In the genomic region with DNA sequence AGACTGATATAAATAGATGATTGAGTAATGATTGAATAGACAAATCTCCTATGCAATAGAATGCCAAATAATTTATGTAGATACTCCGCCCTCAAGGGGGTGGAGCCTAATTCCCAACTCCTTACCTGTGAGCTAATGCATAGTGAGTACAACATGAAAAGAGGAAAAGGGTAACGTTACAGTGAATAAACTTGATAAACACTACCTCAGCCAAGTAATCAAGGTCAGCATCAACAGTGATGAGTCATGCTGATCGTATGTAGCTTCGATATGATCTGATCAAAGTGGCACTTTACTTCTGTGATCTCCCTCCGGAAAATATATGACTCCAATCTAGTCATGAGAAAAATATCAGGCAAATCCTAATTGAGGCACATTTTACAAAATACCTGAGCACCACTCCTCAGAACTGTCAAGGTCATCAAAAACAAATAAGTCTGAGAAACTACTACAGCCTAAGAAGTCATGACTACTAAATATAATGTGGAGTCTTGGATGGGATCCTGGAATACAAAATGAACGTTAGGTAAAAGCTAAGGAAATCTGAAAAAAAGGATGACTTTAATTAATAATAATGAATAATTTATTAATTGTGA, we compare ENCODE assay signal across 26 cellular contexts.
DNase-seq lines count a peak whose midpoint lies in the region; ATAC-seq, FAIRE-seq and TF ChIP-seq lines count a peak whose summit lies in the region.
"Had no signal": no experiment of that assay in that cellular context is flagged by ENCODE, and none has a peak within 500 bp of the region (broad histone marks: within the 10 kb centered on the region; RNA-seq: fewer than 3 reads in every experiment).

No MANE protein-coding gene starts in this region.

- H3K9me3 Mint-ChIP-seq in activated T-helper 1 cell treated with anti-CD3 and anti-CD28 coated beads, Interleukin-12 subunit alpha, Interleukin-12 subunit beta, Interleukin-2, Interleukin-4 antibody, amounts not matched to agents 30 ng/mL and 10 ng/mL and 1 ng/mL, durations not matched to agents 14 hours and 24 hours and 36 hours = no peaks in the 10 kb centered on the region
- H3K9me3 Mint-ChIP-seq: endodermal cell; natural killer cell treated with Interleukin-12 subunit alpha and Interleukin-12 subunit beta and Interleukin-15 and Interleukin-18, amount 100 ng/mL, for 72 hours had no signal

- FAIRE-seq in urothelium cell line (lab: Jason Lieb, UNC) = peak; percentile 91
- FAIRE-seq: colon had no signal

- POLR2A ChIA-PET in RWPE1 (lab: Yijun Ruan, JAX; ENCODE audit: low non-redundant PET) = no interaction called here

- H3K4me1 Mint-ChIP-seq in activated T-helper 1 cell treated with anti-CD3 and anti-CD28 coated beads, Interleukin-12 subunit alpha, Interleukin-12 subunit beta, Interleukin-2, Interleukin-4 antibody, amounts not matched to agents 30 ng/mL and 10 ng/mL and 1 ng/mL, durations not matched to agents 14 hours and 24 hours and 36 hours (ENCODE audit: low read depth) = peaks cover 18% of the 10 kb centered on the region
- H3K4me1 Mint-ChIP-seq: activated naive CD8-positive, alpha-beta T cell treated with anti-CD3 and anti-CD28 coated beads, Interleukin-2, amount 10 ng/mL, durations not matched to agents 7 days and 5 days had no signal

- ATAC-seq in HG02852 (IDR thresholded peaks at IDR 0.05; ENCODE audit: unreplicated experiment) = no peak
- ATAC-seq: left cardiac atrium; natural killer cell treated with Interleukin-12 subunit alpha and Interleukin-12 subunit beta and Interleukin-15 and Interleukin-18, amount 100 ng/mL, for 72 hours; right cardiac atrium had no signal

- H3K36me3 Mint-ChIP-seq in activated T-helper 1 cell treated with anti-CD3 and anti-CD28 coated beads, Interleukin-12 subunit alpha, Interleukin-12 subunit beta, Interleukin-2, Interleukin-4 antibody, amounts not matched to agents 30 ng/mL and 10 ng/mL and 1 ng/mL, durations not matched to agents 14 hours and 24 hours and 36 hours (ENCODE audit: low read depth) = no peaks in the 10 kb centered on the region
- H3K36me3 Mint-ChIP-seq: natural killer cell treated with Interleukin-12 subunit alpha and Interleukin-12 subunit beta and Interleukin-15 and Interleukin-18, amount 100 ng/mL, for 72 hours had no signal

- CTCF ChIA-PET in RWPE1 (lab: Yijun Ruan, JAX) = interaction anchor here (0.7 kb wide), 1 partner anchor 33 kb away, joined by 4 read pairs; no protein-coding TSS in a partner anchor

- H3K4me3 ChIP-seq in epithelial cell of esophagus (ENCODE audit: low read length) = no peak overlapping the region
- H3K4me3 ChIP-seq: SJSA1, stomach had no signal

- DNase-seq in NCI-H510A treated with DMSO at 0.1 percent for 48 hours (lab: John Stamatoyannopoulos, UW) = peak; percentile 25
- no peak for DNase-seq in NCI-H510A (lab: John Stamatoyannopoulos, UW)
- peak; percentile 44 for DNase-seq in RWPE1 (ENCODE audit: low spot score)
- peak; percentile 51 for DNase-seq in epithelial cell of esophagus (ENCODE audit: low read depth)
- peak; percentile 6 for DNase-seq in urothelium cell line (ENCODE audit: low spot score)
- DNase-seq in activated T-helper 1 cell treated with anti-CD3 and anti-CD28 coated beads, Interleukin-12 subunit alpha, Interleukin-12 subunit beta, Interleukin-2, Interleukin-4 antibody, amounts not matched to agents 30 ng/mL and 10 ng/mL and 1 ng/mL, durations not matched to agents 14 hours and 24 hours and 36 hours (ENCODE audit: low spot score) = no peak
- no peak for DNase-seq in T-helper 1 cell
- DNase-seq: 8988T; activated effector memory CD4-positive, alpha-beta T cell treated with Interleukin-2 at 50 U/mL for 16 hours; activated naive CD8-positive, alpha-beta T cell treated with anti-CD3 and anti-CD28 coated beads, Interleukin-2, amount 10 ng/mL, durations not matched to agents 7 days and 5 days; brain microvascular endothelial cell; CD8-positive, alpha-beta memory T cell; endodermal cell; KG1; left cardiac atrium; NCI-H1694 treated with DMSO at 0.1 percent for 48 hours; OCI-M1; right cardiac atrium; stimulated activated CD4-positive, alpha-beta T cell treated with anti-CD3 and anti-CD28 coated beads, Interleukin-12 subunit alpha, Interleukin-12 subunit beta, amount 100 ng/mL, for 4 hours; stomach; trophoblast cell had no signal

- H3K27ac Mint-ChIP-seq in activated T-helper 1 cell treated with anti-CD3 and anti-CD28 coated beads, Interleukin-12 subunit alpha, Interleukin-12 subunit beta, Interleukin-2, Interleukin-4 antibody, amounts not matched to agents 30 ng/mL and 10 ng/mL and 1 ng/mL, durations not matched to agents 14 hours and 24 hours and 36 hours = no peak overlapping the region
- H3K27ac Mint-ChIP-seq: activated naive CD8-positive, alpha-beta T cell treated with anti-CD3 and anti-CD28 coated beads, Interleukin-2, amount 10 ng/mL, durations not matched to agents 7 days and 5 days; CD8-positive, alpha-beta memory T cell; endodermal cell; mesothelial cell of epicardium; natural killer cell treated with Interleukin-12 subunit alpha and Interleukin-12 subunit beta and Interleukin-15 and Interleukin-18, amount 100 ng/mL, for 72 hours had no signal

- no peak overlapping the region for H3K4me3 Mint-ChIP-seq in activated T-helper 1 cell treated with anti-CD3 and anti-CD28 coated beads, Interleukin-12 subunit alpha, Interleukin-12 subunit beta, Interleukin-2, Interleukin-4 antibody, amounts not matched to agents 30 ng/mL and 10 ng/mL and 1 ng/mL, durations not matched to agents 14 hours and 24 hours and 36 hours
- H3K4me3 Mint-ChIP-seq: activated naive CD8-positive, alpha-beta T cell treated with anti-CD3 and anti-CD28 coated beads, Interleukin-2, amount 10 ng/mL, durations not matched to agents 7 days and 5 days; CD8-positive, alpha-beta memory T cell; endodermal cell; mesothelial cell of epicardium; natural killer cell treated with Interleukin-12 subunit alpha and Interleukin-12 subunit beta and Interleukin-15 and Interleukin-18, amount 100 ng/mL, for 72 hours had no signal

- TF ChIP-seq CTCF in RWPE1 (conservative IDR thresholded peaks at IDR 0.05; ENCODE audit: low read depth) = no peak
- TF ChIP-seq CTCF in epithelial cell of esophagus (IDR thresholded peaks at IDR 0.05; ENCODE audit: insufficient read depth, low read depth, low read length, missing control alignments) = no peak

- peaks cover 9% of the 10 kb centered on the region for H3K27me3 Mint-ChIP-seq in activated T-helper 1 cell treated with anti-CD3 and anti-CD28 coated beads, Interleukin-12 subunit alpha, Interleukin-12 subunit beta, Interleukin-2, Interleukin-4 antibody, amounts not matched to agents 30 ng/mL and 10 ng/mL and 1 ng/mL, durations not matched to agents 14 hours and 24 hours and 36 hours (ENCODE audit: insufficient read depth)
- H3K27me3 Mint-ChIP-seq: activated naive CD8-positive, alpha-beta T cell treated with anti-CD3 and anti-CD28 coated beads, Interleukin-2, amount 10 ng/mL, durations not matched to agents 7 days and 5 days; CD8-positive, alpha-beta memory T cell; natural killer cell treated with Interleukin-12 subunit alpha and Interleukin-12 subunit beta and Interleukin-15 and Interleukin-18, amount 100 ng/mL, for 72 hours had no signal

- intact Hi-C loops in activated T-helper 1 cell treated with anti-CD3 and anti-CD28 coated beads, Interleukin-12 subunit alpha, Interleukin-12 subunit beta, Interleukin-2, Interleukin-4 antibody, amounts not matched to agents 30 ng/mL and 10 ng/mL and 1 ng/mL, durations not matched to agents 14 hours and 24 hours and 36 hours (cut with micrococcal nuclease) = no loop called here

- no peak overlapping the region for H3K27ac ChIP-seq in RWPE1
- H3K27ac ChIP-seq: brain microvascular endothelial cell, SJSA1, stomach had no signal

Comparison
In these comparisons a context has a peak if more than half of its experiments do, and no peak if none do; other contexts are left out.
1. DNase-seq: peak in NCI-H510A treated with DMSO at 0.1 percent for 48 hours (single experiment), RWPE1 (single experiment), epithelial cell of esophagus (single experiment) and urothelium cell line (single experiment); none in NCI-H510A (single experiment), activated T-helper 1 cell treated with anti-CD3 and anti-CD28 coated beads, Interleukin-12 subunit alpha, Interleukin-12 subunit beta, Interleukin-2, Interleukin-4 antibody, amounts not matched to agents 30 ng/mL and 10 ng/mL and 1 ng/mL, durations not matched to agents 14 hours and 24 hours and 36 hours (single experiment) and T-helper 1 cell (0 of 5).